ENCODE assay signal across 8 cellular contexts in genomic region chr1:37475380-37476086, GRCh38. TPM values are rescaled to one million over a fixed set of nuclear protein-coding genes. Genes with fewer than 3 reads are reported as not detected.
A peak's percentile ranks its signal among the peaks of the same experiment; 100 is the strongest.
DNase-seq lines count a peak whose midpoint lies in the region; FAIRE-seq and TF ChIP-seq lines count a peak whose summit lies in the region.

No MANE protein-coding gene starts in this region.

- H3F3A ChIP-seq in PC-9 (ENCODE audit: insufficient read depth, low read depth), result peaks cover 68% of the 10 kb centered on the region

- DNase-seq in Caco-2 (no peak), PC-9 (no peak), nephron progenitor cell (no peak), amygdala (lab: John Stamatoyannopoulos, UW) (no peak), HPDE6-E6E7 (ENCODE audit: extremely low spot score) (no peak), GM19239 (ENCODE audit: insufficient read length, low spot score) (no peak), activated gamma-delta T cell treated with Interleukin-2 at 50 U/mL for 16 hours (no peak)
- DNase-seq in effector memory CD4-positive, alpha-beta T cell, result no peak

- H3K4me3 ChIP-seq in Caco-2 (ENCODE audit: low read depth, low read length) (peak overlapping the region; percentile 43), PC-9 (peak overlapping the region; percentile 94)
- peak overlapping the region; percentile 98 for H3K4me3 ChIP-seq in effector memory CD4-positive, alpha-beta T cell (ENCODE audit: insufficient read depth, low read depth, low read length, poor library complexity, severe bottlenecking)

- H3K9me2 ChIP-seq in PC-9 (ENCODE audit: insufficient read depth), result no peaks in the 10 kb centered on the region

- POLR2A ChIA-PET in Caco-2 (lab: Charles Lee) (interaction anchor here (1.3 kb wide), 1 partner anchor 39 kb away, joined by 5 read pairs; the partner anchor contains the start of gene MEAF6), PC-9 (lab: Charles Lee; ENCODE audit: unreplicated experiment) (interaction anchor here (0.5 to 0.8 kb wide), 6 partner anchors 17 to 1667 kb away, joined by 3 to 10 read pairs (median 4); no protein-coding TSS in a partner anchor)

- peak overlapping the region; percentile 96 for H3K27ac ChIP-seq in PC-9
- peak overlapping the region; percentile 99 for H3K27ac ChIP-seq in effector memory CD4-positive, alpha-beta T cell (ENCODE audit: insufficient read depth, low read length, poor library complexity, severe bottlenecking)

- H3K27me3 Mint-ChIP-seq in Caco-2 (ENCODE audit: insufficient read depth, unreplicated experiment) (no peaks in the 10 kb centered on the region), nephron progenitor cell (ENCODE audit: low read depth, poor library complexity) (peaks cover 41% of the 10 kb centered on the region)

- H3K27ac Mint-ChIP-seq in Caco-2 (ENCODE audit: unreplicated experiment) (peak overlapping the region; percentile 59), nephron progenitor cell (no peak overlapping the region)

- no peaks in the 10 kb centered on the region for H3K9me3 Mint-ChIP-seq in Caco-2 (ENCODE audit: unreplicated experiment)
- H3K9me3 Mint-ChIP-seq in nephron progenitor cell, result no peaks in the 10 kb centered on the region

- H3K36me3 ChIP-seq in Caco-2 (ENCODE audit: control insufficient read depth, insufficient read depth, low read length) (no peaks in the 10 kb centered on the region; the same call in 1 of the 2 replicates), PC-9 (ENCODE audit: low read depth) (peaks cover 25% of the 10 kb centered on the region)
- H3K36me3 ChIP-seq in effector memory CD4-positive, alpha-beta T cell (ENCODE audit: control insufficient read depth, insufficient read depth, low read length), result peaks cover 23% of the 10 kb centered on the region

- H3K4me2 ChIP-seq in PC-9, result peak overlapping the region; percentile 95

- CTCF ChIA-PET in Caco-2 (lab: Charles Lee) (interaction anchor here (1.2 to 1.6 kb wide), 2 partner anchors 12 to 39 kb away, joined by 5 read pairs; partner anchors contain the start of gene MEAF6), PC-9 (lab: Charles Lee) (interaction anchor here (0.7 to 2.2 kb wide), 2 partner anchors 12 to 23 kb away, joined by 3 to 8 read pairs; no protein-coding TSS in a partner anchor)

- H3K9me3 ChIP-seq in Caco-2 (no peaks in the 10 kb centered on the region), PC-9 (ENCODE audit: insufficient read depth, low read depth) (no peaks in the 10 kb centered on the region)
- H3K9me3 ChIP-seq in effector memory CD4-positive, alpha-beta T cell (ENCODE audit: control insufficient read depth, low read length), result no peaks in the 10 kb centered on the region

- no peaks in the 10 kb centered on the region for H3K27me3 ChIP-seq in Caco-2 (replicated peaks; ENCODE audit: control insufficient read depth, insufficient read depth, low read length)
- H3K27me3 ChIP-seq in PC-9 (ENCODE audit: insufficient read depth, low read depth), result no peaks in the 10 kb centered on the region
- no peaks in the 10 kb centered on the region for H3K27me3 ChIP-seq in effector memory CD4-positive, alpha-beta T cell (replicated peaks; ENCODE audit: control insufficient read depth, insufficient read depth, low read length, poor library complexity, severe bottlenecking)

- peaks cover 76% of the 10 kb centered on the region for H3K79me2 ChIP-seq in PC-9 (ENCODE audit: low read depth)

- H3K4me1 Mint-ChIP-seq in Caco-2 (ENCODE audit: low read depth, unreplicated experiment), result peaks cover 7% of the 10 kb centered on the region
- H3K4me1 Mint-ChIP-seq in nephron progenitor cell, result peaks cover 57% of the 10 kb centered on the region

- H2AFZ ChIP-seq in PC-9, result no peak overlapping the region

- H3K4me3 Mint-ChIP-seq in Caco-2 (ENCODE audit: unreplicated experiment) (peak overlapping the region; percentile 71), nephron progenitor cell (peak overlapping the region; percentile 79)

- H4K20me1 ChIP-seq in PC-9 (ENCODE audit: insufficient read depth), result no peaks in the 10 kb centered on the region; the same call in 1 of the 2 replicates

- H3K4me1 ChIP-seq in Caco-2 (peaks cover 26% of the 10 kb centered on the region), PC-9 (replicated peaks; ENCODE audit: insufficient read depth) (peaks cover 66% of the 10 kb centered on the region)
- peaks cover 55% of the 10 kb centered on the region for H3K4me1 ChIP-seq in effector memory CD4-positive, alpha-beta T cell (ENCODE audit: control insufficient read depth, insufficient read depth, low read length, poor library complexity, severe bottlenecking)

- FAIRE-seq in GM19239 (lab: Jason Lieb, UNC), result no peak

- intact Hi-C loops in Caco-2 (cut with micrococcal nuclease; ENCODE audit: unreplicated experiment) (no loop called here), PC-9 (cut with micrococcal nuclease; ENCODE audit: unreplicated experiment) (loop anchor here (1.0 to 10.0 kb wide), 10 partner anchors 12 to 1125 kb away; partner anchors contain the start of genes GNL2, MEAF6, MTF1 and SNIP1)

- TF ChIP-seq CTCF in Caco-2 (IDR thresholded peaks at IDR 0.05; ENCODE audit: insufficient read depth in 1 of 2, low read depth in 1 of 2, low read length in 1 of 2, severe bottlenecking in 1 of 2, unreplicated experiment in 1 of 2) (no peak), PC-9 (conservative IDR thresholded peaks at IDR 0.05) (no peak), nephron progenitor cell (IDR thresholded peaks at IDR 0.05) (no peak)

- peaks cover 22% of the 10 kb centered on the region for H3K36me3 Mint-ChIP-seq in Caco-2 (ENCODE audit: insufficient read depth, unreplicated experiment)
- H3K36me3 Mint-ChIP-seq in nephron progenitor cell (ENCODE audit: low read depth), result no peaks in the 10 kb centered on the region

- no TSS peak for BruUV-seq in Caco-2 (replicated peaks; lab: Mats Ljungman, UMichigan)
- BruUV-seq in PC-9 (replicated peaks; lab: Mats Ljungman, UMichigan), result TSS peak; percentile 43

RNA-seq across cellular contexts. Expression of gene ZC3H12A, which starts 1.2 kb away (rescaled TPM):
- total RNA-seq in Caco-2 (2022), result 4.7 and 4.9 TPM in 2 replicates
- 18.7 and 18.9 TPM in 2 replicates for total RNA-seq in PC-9 (2021)

RNA-seq across cellular contexts. Expression of gene MEAF6, which starts 39.0 kb away (rescaled TPM):
- total RNA-seq in Caco-2 (2022), result 36.8 and 38.3 TPM in 2 replicates
- total RNA-seq in PC-9 (2021), result 72.3 and 88.7 TPM in 2 replicates

Comparison
In these comparisons a context has a peak if more than half of its experiments do, and no peak if none do; other contexts are left out.
1. H3K4me3 ChIP-seq: peak in every context shown above with its lines; median percentile 98 in effector memory CD4-positive, alpha-beta T cell; 94 in PC-9; 43 in Caco-2.